Comparison of ENCODE assay signal across 8 cellular contexts in the genomic region with DNA sequence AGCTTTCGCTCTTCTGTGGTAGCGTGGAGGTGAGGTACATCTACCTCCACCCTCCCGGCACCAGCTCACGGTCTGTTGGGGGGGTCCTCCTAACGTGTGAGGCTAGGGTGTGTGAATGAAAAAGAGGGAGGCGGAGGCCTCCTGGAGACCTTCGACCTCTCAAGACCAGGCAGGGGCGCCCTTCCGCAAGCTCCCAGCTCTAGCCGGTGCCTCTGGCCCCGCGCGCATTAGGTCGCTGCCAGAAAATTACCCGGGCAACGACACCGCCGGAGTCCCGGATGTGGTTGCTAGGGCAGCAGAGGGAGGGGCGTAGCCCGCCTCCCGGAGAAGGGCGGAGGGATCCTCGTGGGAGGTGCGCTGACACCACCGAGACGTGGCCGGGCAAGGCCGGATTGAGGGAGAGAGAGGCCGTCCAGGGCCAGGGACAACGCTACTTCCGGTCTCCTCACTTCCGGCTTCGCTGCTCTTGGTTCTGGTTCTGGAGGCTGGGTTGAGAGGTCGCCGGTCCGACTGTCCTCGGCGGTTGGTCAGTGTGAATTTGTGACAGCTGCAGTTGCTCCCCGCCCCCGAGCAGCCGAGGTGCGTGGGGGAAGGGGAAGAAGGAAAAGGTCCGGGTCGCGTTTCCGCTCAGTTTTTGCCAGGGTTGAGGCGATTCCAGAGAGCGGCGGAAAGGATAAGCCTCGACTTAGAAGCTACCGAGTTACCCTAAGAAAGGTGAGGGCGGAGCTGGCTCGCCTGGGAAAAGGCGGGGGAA. TPM values are rescaled to one million over a fixed set of nuclear protein-coding genes. Genes with fewer than 3 reads are reported as not detected.
DNase-seq lines count a peak whose midpoint lies in the region; ATAC-seq and TF ChIP-seq lines count a peak whose summit lies in the region.

A gene with protein sequence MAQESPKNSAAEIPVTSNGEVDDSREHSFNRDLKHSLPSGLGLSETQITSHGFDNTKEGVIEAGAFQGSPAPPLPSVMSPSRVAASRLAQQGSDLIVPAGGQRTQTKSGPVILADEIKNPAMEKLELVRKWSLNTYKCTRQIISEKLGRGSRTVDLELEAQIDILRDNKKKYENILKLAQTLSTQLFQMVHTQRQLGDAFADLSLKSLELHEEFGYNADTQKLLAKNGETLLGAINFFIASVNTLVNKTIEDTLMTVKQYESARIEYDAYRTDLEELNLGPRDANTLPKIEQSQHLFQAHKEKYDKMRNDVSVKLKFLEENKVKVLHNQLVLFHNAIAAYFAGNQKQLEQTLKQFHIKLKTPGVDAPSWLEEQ (plus strand): TSS at position 442 of the 754 bp plus-strand sequence. CDS start 49,680 bp downstream, outside the sequence.
A gene (minus strand): TSS at position 218 of the 754 bp plus-strand sequence. CDS start 8,726 bp downstream, outside the sequence.

- H3K4me3 ChIP-seq in liver (ENCODE audit: low read depth in 1 of 3, low read length in 3 of 3) = peak within 1 kb of the TSS; percentile 56 to 84 (median 80)

- peaks cover 1 to 28% (median 20%) of the 10 kb centered on the region in 4 donors for H3K4me1 ChIP-seq in liver (ENCODE audit: control insufficient read depth in 4 of 4, insufficient read depth in 4 of 4, low read length in 3 of 4)

- peaks cover 15 to 17% of the 10 kb centered on the region in 2 donors for H3K36me3 Mint-ChIP-seq in CD14-positive monocyte

- peak within 1 kb of the TSS; percentile 80 to 86 for H3K27ac ChIP-seq in liver (ENCODE audit: low read depth in 1 of 2, low read length in 2 of 2)

- peak within 1 kb of the TSS; percentile 50 to 83 for H3K9ac ChIP-seq in liver (ENCODE audit: low read depth in 1 of 2, low read length in 2 of 2)

- WGBS in liver = under 1% methylated on average over 55 of the region's 55 CpGs

- H3K9me3 Mint-ChIP-seq in CD14-positive monocyte = peaks cover 0 to 7% (median 6%) of the 10 kb centered on the region in 7 donors

- intact Hi-C loops in CD14-positive monocyte (cut with micrococcal nuclease) = loop anchor here (5.0 to 10.0 kb wide), 3 partner anchors 242 to 1685 kb away; a partner anchor contains a TSS

- H3K9me3 ChIP-seq in liver (ENCODE audit: control insufficient read depth in 4 of 4, low read length in 3 of 4) = no peaks in the 10 kb centered on the region

- H3K4me3 Mint-ChIP-seq in CD14-positive monocyte = peak within 1 kb of the TSS; percentile 100

- no peaks in the 10 kb centered on the region for H3K36me3 ChIP-seq in liver (ENCODE audit: control insufficient read depth in 4 of 4, insufficient read depth in 3 of 4, low read depth in 1 of 4, low read length in 3 of 4)

- ATAC-seq in GM19351 (IDR thresholded peaks at IDR 0.05; ENCODE audit: unreplicated experiment) (peak; percentile 89), HG03521 (IDR thresholded peaks at IDR 0.05; ENCODE audit: unreplicated experiment) (peak; percentile 92)

- peak; percentile 62 to 65 for TF ChIP-seq RAD21 in liver (IDR thresholded peaks at IDR 0.05)

- peaks cover 55% of the 10 kb centered on the region for H3K4me1 Mint-ChIP-seq in CD14-positive monocyte

- H3K27me3 ChIP-seq in liver (ENCODE audit: control insufficient read depth in 4 of 4, insufficient read depth in 4 of 4, low read length in 3 of 4) = no peaks in the 10 kb centered on the region

- DNase-seq in CD14-positive monocyte (ENCODE audit: low spot score) (peak; percentile 95), NCI-H69 (lab: John Stamatoyannopoulos, UW) (peak; percentile 96), dermis microvascular lymphatic vessel endothelial cell (ENCODE audit: low read depth in 2 of 2) (peak; percentile 92 to 94)
- peak; percentile 88 to 91 for DNase-seq in activated CD4-positive, alpha-beta T cell treated with anti-CD3 and anti-CD28 coated beads, Interleukin-2, amount 50 U/mL, for 24 hours (ENCODE audit: low read depth in 1 of 2, low spot score in 1 of 2)
- DNase-seq in stimulated activated CD4-positive, alpha-beta T cell treated with anti-CD3 and anti-CD28 coated beads, Interleukin-4, amount 100 ng/mL, for 24 hours = peak; percentile 94

- TF ChIP-seq CTCF in CD14-positive monocyte (IDR thresholded peaks at IDR 0.05) (peak; percentile 23), liver (IDR thresholded peaks at IDR 0.05; ENCODE audit: low read depth, low read length, missing input control) (no peak)

- H3K27me3 Mint-ChIP-seq in CD14-positive monocyte (ENCODE audit: low read depth in 3 of 3) = peaks cover 4 to 6% (median 4%) of the 10 kb centered on the region in 3 donors

- H3K27ac Mint-ChIP-seq in CD14-positive monocyte = peak within 1 kb of the TSS; percentile 93 to 99 (median 98)

TF ChIP-seq in liver, 16 proteins besides CTCF, POLR2A, EP300 and RAD21:
- TF ChIP-seq FOXA2 (IDR thresholded peaks at IDR 0.05) (no peak), NR2F2 (IDR thresholded peaks at IDR 0.05) (peak; percentile 82), TAF1 (conservative IDR thresholded peaks at IDR 0.05) (peak; percentile 37), SP1 (IDR thresholded peaks at IDR 0.05) (peak; percentile 68), EGR1 (IDR thresholded peaks at IDR 0.05; ENCODE audit: low read depth in 2 of 2) (peak; percentile 61 to 85), HNF4A (conservative IDR thresholded peaks at IDR 0.05) (peak in 1 of 2 donors; percentile 47), JUND (IDR thresholded peaks at IDR 0.05) (peak; percentile 44 to 48), GABPA (IDR thresholded peaks at IDR 0.05 in 1 of 2, conservative IDR thresholded peaks at IDR 0.05 in 1 of 2) (peak; percentile 96 to 99), HNF4G (IDR thresholded peaks at IDR 0.05) (peak; percentile 18), RXRA (IDR thresholded peaks at IDR 0.05) (peak; percentile 75 to 79), FOXA1 (IDR thresholded peaks at IDR 0.05) (peak; percentile 71), YY1 (IDR thresholded peaks at IDR 0.05) (peak; percentile 81)
- TF ChIP-seq, protein P1, sequence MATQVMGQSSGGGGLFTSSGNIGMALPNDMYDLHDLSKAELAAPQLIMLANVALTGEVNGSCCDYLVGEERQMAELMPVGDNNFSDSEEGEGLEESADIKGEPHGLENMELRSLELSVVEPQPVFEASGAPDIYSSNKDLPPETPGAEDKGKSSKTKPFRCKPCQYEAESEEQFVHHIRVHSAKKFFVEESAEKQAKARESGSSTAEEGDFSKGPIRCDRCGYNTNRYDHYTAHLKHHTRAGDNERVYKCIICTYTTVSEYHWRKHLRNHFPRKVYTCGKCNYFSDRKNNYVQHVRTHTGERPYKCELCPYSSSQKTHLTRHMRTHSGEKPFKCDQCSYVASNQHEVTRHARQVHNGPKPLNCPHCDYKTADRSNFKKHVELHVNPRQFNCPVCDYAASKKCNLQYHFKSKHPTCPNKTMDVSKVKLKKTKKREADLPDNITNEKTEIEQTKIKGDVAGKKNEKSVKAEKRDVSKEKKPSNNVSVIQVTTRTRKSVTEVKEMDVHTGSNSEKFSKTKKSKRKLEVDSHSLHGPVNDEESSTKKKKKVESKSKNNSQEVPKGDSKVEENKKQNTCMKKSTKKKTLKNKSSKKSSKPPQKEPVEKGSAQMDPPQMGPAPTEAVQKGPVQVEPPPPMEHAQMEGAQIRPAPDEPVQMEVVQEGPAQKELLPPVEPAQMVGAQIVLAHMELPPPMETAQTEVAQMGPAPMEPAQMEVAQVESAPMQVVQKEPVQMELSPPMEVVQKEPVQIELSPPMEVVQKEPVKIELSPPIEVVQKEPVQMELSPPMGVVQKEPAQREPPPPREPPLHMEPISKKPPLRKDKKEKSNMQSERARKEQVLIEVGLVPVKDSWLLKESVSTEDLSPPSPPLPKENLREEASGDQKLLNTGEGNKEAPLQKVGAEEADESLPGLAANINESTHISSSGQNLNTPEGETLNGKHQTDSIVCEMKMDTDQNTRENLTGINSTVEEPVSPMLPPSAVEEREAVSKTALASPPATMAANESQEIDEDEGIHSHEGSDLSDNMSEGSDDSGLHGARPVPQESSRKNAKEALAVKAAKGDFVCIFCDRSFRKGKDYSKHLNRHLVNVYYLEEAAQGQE (IDR thresholded peaks at IDR 0.05) = peak; percentile 82
- TF ChIP-seq, protein P2, sequence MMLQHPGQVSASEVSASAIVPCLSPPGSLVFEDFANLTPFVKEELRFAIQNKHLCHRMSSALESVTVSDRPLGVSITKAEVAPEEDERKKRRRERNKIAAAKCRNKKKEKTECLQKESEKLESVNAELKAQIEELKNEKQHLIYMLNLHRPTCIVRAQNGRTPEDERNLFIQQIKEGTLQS (IDR thresholded peaks at IDR 0.05) = peak; percentile 46
- TF ChIP-seq, protein P3, sequence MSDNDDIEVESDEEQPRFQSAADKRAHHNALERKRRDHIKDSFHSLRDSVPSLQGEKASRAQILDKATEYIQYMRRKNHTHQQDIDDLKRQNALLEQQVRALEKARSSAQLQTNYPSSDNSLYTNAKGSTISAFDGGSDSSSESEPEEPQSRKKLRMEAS (IDR thresholded peaks at IDR 0.05) = peak; percentile 98
- TF ChIP-seq, protein P4, sequence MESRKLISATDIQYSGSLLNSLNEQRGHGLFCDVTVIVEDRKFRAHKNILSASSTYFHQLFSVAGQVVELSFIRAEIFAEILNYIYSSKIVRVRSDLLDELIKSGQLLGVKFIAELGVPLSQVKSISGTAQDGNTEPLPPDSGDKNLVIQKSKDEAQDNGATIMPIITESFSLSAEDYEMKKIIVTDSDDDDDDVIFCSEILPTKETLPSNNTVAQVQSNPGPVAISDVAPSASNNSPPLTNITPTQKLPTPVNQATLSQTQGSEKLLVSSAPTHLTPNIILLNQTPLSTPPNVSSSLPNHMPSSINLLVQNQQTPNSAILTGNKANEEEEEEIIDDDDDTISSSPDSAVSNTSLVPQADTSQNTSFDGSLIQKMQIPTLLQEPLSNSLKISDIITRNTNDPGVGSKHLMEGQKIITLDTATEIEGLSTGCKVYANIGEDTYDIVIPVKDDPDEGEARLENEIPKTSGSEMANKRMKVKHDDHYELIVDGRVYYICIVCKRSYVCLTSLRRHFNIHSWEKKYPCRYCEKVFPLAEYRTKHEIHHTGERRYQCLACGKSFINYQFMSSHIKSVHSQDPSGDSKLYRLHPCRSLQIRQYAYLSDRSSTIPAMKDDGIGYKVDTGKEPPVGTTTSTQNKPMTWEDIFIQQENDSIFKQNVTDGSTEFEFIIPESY (IDR thresholded peaks at IDR 0.05) = peak; percentile 80

RNA-seq across cellular contexts. Expression of the first gene that starts in this region (rescaled TPM):
- polyA plus RNA-seq in CD14-positive monocyte (10 to 100 TPM; 27.2 to 28.4 TPM), liver (10 to 100 TPM in 1 of 2 donors, 1 to 10 TPM in 1; 6.8 to 13.4 TPM)
- total RNA-seq in dermis microvascular lymphatic vessel endothelial cell (23.9 and 26.8 TPM in 2 replicates), liver (10 to 100 TPM; 16.3 to 16.8 TPM)

RNA-seq across cellular contexts. Expression of the second gene that starts in this region (rescaled TPM):
- under 1 TPM; 0.07 to 0.08 TPM for polyA plus RNA-seq in CD14-positive monocyte
- under 0.01 and 0.13 TPM in 2 replicates for total RNA-seq in dermis microvascular lymphatic vessel endothelial cell
- under 1 TPM; 0.33 to 0.42 TPM for total RNA-seq in liver
- polyA plus RNA-seq in liver = under 1 TPM; 0.02 to 0.13 TPM

Comparison
In these comparisons a context has a peak if more than half of its experiments do, and no peak if none do; other contexts are left out.
1. Peak in every context shown above with its lines: DNase-seq, ATAC-seq, H3K4me3 ChIP-seq and H3K27ac ChIP-seq.